5 cellular contexts compared by ENCODE assay signal in the genomic region with DNA sequence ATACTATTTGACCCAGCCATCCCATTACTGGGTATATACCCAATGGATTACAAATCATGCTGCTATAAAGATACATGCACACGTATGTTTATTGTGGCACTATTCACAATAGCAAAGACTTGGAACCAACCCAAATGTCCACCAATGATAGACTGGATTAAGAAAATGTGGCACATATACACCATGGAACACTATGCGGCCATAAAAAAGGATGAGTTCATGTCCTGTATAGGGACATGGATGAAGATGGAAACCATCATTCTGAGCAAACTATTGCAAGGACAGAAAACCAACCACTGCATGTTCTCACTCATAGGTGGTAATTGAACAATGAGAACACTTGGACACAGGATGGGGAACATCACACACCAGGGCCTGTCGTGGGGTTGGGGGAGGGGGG. TPM values are rescaled to one million over a fixed set of nuclear protein-coding genes. Genes with fewer than 3 reads are reported as not detected.
"Had no signal": no experiment of that assay in that cellular context is flagged by ENCODE, and none has a peak within 500 bp of the region (broad histone marks: within the 10 kb centered on the region; RNA-seq: fewer than 3 reads in every experiment).

No MANE protein-coding gene starts in this region.

RNA-seq across cellular contexts. Expression of gene RDH16, which starts 16.8 kb away (rescaled TPM):
- total RNA-seq: HT-29, HT1080, IMR-90 had no signal
- polyA plus RNA-seq: IMR-90 had no signal

RNA-seq across cellular contexts. Expression of gene SDR9C7, which starts 40.0 kb away (rescaled TPM):
- total RNA-seq: HepG2, HT-29, HT1080, IMR-90 had no signal
- polyA plus RNA-seq: IgD-negative memory B cell, IMR-90 had no signal

RNA-seq across cellular contexts. Expression of gene TAC3, which starts 42.1 kb away (rescaled TPM):
- total RNA-seq: HT-29, HT1080, IMR-90 had no signal
- polyA plus RNA-seq: IgD-negative memory B cell had no signal
